Comparison of ENCODE assay signal across 10 cellular contexts in the genomic region with DNA sequence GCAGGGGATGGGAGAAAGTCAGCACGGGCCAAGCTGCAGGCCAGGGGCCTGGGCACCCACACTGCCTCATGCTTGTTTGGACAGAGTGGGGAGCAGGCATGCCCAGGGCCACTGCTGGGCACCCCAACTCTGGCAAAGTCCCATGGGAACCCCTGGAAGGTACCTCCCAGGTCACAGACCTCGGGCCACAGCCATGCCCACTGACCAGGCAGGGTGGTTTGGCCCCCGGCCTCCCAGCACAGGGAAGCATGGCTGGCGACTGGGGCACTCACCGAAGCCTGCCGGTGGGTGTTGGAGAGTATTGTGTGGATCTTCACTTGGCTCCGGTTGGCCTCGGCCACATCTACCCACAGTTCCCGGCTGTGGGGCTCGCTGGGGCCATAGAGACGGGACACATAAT. TPM values are rescaled to one million over a fixed set of nuclear protein-coding genes. Genes with fewer than 3 reads are reported as not detected.
"Had no signal": no experiment of that assay in that cellular context is flagged by ENCODE, and none has a peak within 500 bp of the region (broad histone marks: within the 10 kb centered on the region; RNA-seq: fewer than 3 reads in every experiment).

No MANE protein-coding gene starts in this region.

- H3K9ac ChIP-seq: KMS-11 had no signal

- H3K27ac ChIP-seq: HL-60, KMS-11 had no signal

- H3K4me3 ChIP-seq: K562 had no signal

- FAIRE-seq: HTR-8/SVneo, K562 had no signal

- DNase-seq: IMR-90, KBM-7, KG1 had no signal

- H3K4me2 ChIP-seq: KMS-11 had no signal

RNA-seq across cellular contexts. Expression of a gene that starts 42.5 kb away (rescaled TPM):
- total RNA-seq: HT-29, K562 had no signal
- polyA plus RNA-seq: IgD-negative memory B cell, K562 had no signal

RNA-seq across cellular contexts. Expression of a gene that starts 57.0 kb away (rescaled TPM):
- total RNA-seq: HT-29, HT1080, IMR-90, K562 had no signal
- polyA plus RNA-seq: IgD-negative memory B cell, IMR-90, K562 had no signal
